In the genomic region with DNA sequence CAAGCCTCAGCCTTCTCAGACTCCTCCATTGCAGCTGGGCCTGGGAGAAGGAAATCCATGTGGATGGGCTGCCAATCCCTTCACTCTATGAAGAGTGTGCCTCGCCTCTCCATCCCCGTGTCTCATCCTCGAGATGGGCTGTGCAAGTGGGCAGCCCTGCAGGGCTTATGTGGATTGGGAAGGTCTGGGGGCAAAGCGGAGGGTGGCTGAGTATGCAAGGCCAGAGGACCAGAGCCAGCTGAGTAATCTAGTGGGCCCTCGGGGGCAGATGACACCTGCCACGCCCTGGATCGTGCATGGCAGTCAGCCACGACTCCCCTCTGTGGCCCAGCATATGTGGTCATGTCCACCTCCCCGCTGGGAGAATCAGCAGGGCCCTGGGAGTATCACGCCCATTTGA, we compare ENCODE assay signal across 26 cellular contexts.
DNase-seq lines count a peak whose midpoint lies in the region; ATAC-seq and TF ChIP-seq lines count a peak whose summit lies in the region.
"Had no signal": no experiment of that assay in that cellular context is flagged by ENCODE, and none has a peak within 500 bp of the region (broad histone marks: within the 10 kb centered on the region; RNA-seq: fewer than 3 reads in every experiment).

No MANE protein-coding gene starts in this region.

- intact Hi-C loops in vagina (cut with DNase I) (no loop called here), adrenal gland (cut with DNase I) (no loop called here)

- 77 to 87% (median 80%) methylated on average over 4 to 10 of the region's 10 CpGs for WGBS in adrenal gland, 4 donors

- H3K4me3 ChIP-seq in vagina (no peak overlapping the region), adrenal gland (no peak overlapping the region)
- H3K4me3 ChIP-seq: BLaER1, GM12878 had no signal

- no peaks in the 10 kb centered on the region for H3K9me3 Mint-ChIP-seq in stimulated activated effector memory CD8-positive, alpha-beta T cell treated with anti-CD3 and anti-CD28 coated beads, Interleukin-12 subunit alpha, Interleukin-12 subunit beta, amount 100 ng/mL, for 72 hours
- H3K9me3 Mint-ChIP-seq in progenitor cell of endocrine pancreas (ENCODE audit: low read depth), result no peaks in the 10 kb centered on the region
- H3K9me3 Mint-ChIP-seq: CD14-positive monocyte had no signal

- peak; percentile 12 for ATAC-seq in stimulated activated effector memory CD8-positive, alpha-beta T cell treated with anti-CD3 and anti-CD28 coated beads, Interleukin-12 subunit alpha, Interleukin-12 subunit beta, amount 100 ng/mL, for 72 hours
- no peak for ATAC-seq in SK-N-SH treated with all-trans-retinoic acid at 6 μM for 48 hours
- ATAC-seq: GM12878 had no signal

- H3K9me3 ChIP-seq in vagina (no peaks in the 10 kb centered on the region), adrenal gland (replicated peaks in 1 of 3) (no peaks in the 10 kb centered on the region)
- H3K9me3 ChIP-seq: BE2C, BLaER1 had no signal

- no peak overlapping the region for H3K27ac ChIP-seq in vagina
- no peak overlapping the region for H3K27ac ChIP-seq in adrenal gland
- H3K27ac ChIP-seq: BLaER1 had no signal

- TF ChIP-seq CTCF in vagina (IDR thresholded peaks at IDR 0.05), result no peak
- TF ChIP-seq CTCF in progenitor cell of endocrine pancreas (IDR thresholded peaks at IDR 0.05; ENCODE audit: unreplicated experiment), result no peak
- TF ChIP-seq CTCF in adrenal gland (IDR thresholded peaks at IDR 0.05), result no peak

- H3K36me3 Mint-ChIP-seq in stimulated activated effector memory CD8-positive, alpha-beta T cell treated with anti-CD3 and anti-CD28 coated beads, Interleukin-12 subunit alpha, Interleukin-12 subunit beta, amount 100 ng/mL, for 72 hours, result no peaks in the 10 kb centered on the region
- no peaks in the 10 kb centered on the region for H3K36me3 Mint-ChIP-seq in progenitor cell of endocrine pancreas (ENCODE audit: insufficient read depth)
- H3K36me3 Mint-ChIP-seq: CD14-positive monocyte; CD4-positive, alpha-beta memory T cell; CD4-positive, CD25-positive, alpha-beta regulatory T cell; CD8-positive, alpha-beta memory T cell had no signal

- H3K27me3 Mint-ChIP-seq in progenitor cell of endocrine pancreas, result peaks cover 8% of the 10 kb centered on the region

- H3K27me3 ChIP-seq in vagina (no peaks in the 10 kb centered on the region), adrenal gland (no peaks in the 10 kb centered on the region)
- H3K27me3 ChIP-seq: BE2C, BLaER1 had no signal

- H3K4me1 Mint-ChIP-seq in stimulated activated effector memory CD8-positive, alpha-beta T cell treated with anti-CD3 and anti-CD28 coated beads, Interleukin-12 subunit alpha, Interleukin-12 subunit beta, amount 100 ng/mL, for 72 hours, result no peaks in the 10 kb centered on the region
- no peaks in the 10 kb centered on the region for H3K4me1 Mint-ChIP-seq in progenitor cell of endocrine pancreas (ENCODE audit: low read depth)
- H3K4me1 Mint-ChIP-seq: CD14-positive monocyte; CD4-positive, alpha-beta memory T cell; CD4-positive, CD25-positive, alpha-beta regulatory T cell; CD8-positive, alpha-beta memory T cell had no signal

- no peaks in the 10 kb centered on the region for H3K4me1 ChIP-seq in vagina
- no peaks in the 10 kb centered on the region for H3K4me1 ChIP-seq in adrenal gland (replicated peaks in 1 of 2)
- H3K4me1 ChIP-seq: BE2C had no signal

- no peak overlapping the region for H3K4me3 Mint-ChIP-seq in stimulated activated effector memory CD8-positive, alpha-beta T cell treated with anti-CD3 and anti-CD28 coated beads, Interleukin-12 subunit alpha, Interleukin-12 subunit beta, amount 100 ng/mL, for 72 hours
- no peak overlapping the region for H3K4me3 Mint-ChIP-seq in progenitor cell of endocrine pancreas (ENCODE audit: low read depth)
- H3K4me3 Mint-ChIP-seq: CD14-positive monocyte; CD4-positive, alpha-beta memory T cell; CD4-positive, CD25-positive, alpha-beta regulatory T cell; CD8-positive, alpha-beta memory T cell had no signal

- no peak overlapping the region for H3K27ac Mint-ChIP-seq in stimulated activated effector memory CD8-positive, alpha-beta T cell treated with anti-CD3 and anti-CD28 coated beads, Interleukin-12 subunit alpha, Interleukin-12 subunit beta, amount 100 ng/mL, for 72 hours
- H3K27ac Mint-ChIP-seq in progenitor cell of endocrine pancreas, result no peak overlapping the region
- H3K27ac Mint-ChIP-seq: CD14-positive monocyte; CD4-positive, alpha-beta memory T cell; CD4-positive, CD25-positive, alpha-beta regulatory T cell; CD8-positive, alpha-beta memory T cell had no signal

- no peak for TF ChIP-seq POLR2A in vagina (IDR thresholded peaks at IDR 0.05)
- TF ChIP-seq POLR2A in adrenal gland (IDR thresholded peaks at IDR 0.05), result no peak

- DNase-seq in RPMI7951 (ENCODE audit: low read depth) (peak; percentile 11), myocyte (ENCODE audit: low read depth) (peak; percentile 17), vagina (ENCODE audit: extremely low spot score in 2 of 2) (peak; percentile 52 to 84), progenitor cell of endocrine pancreas (ENCODE audit: low spot score, unreplicated experiment) (no peak), HK-2 (ENCODE audit: unreplicated experiment) (no peak), adrenal gland (no peak)
- no peak for DNase-seq in stimulated activated effector memory CD8-positive, alpha-beta T cell treated with anti-CD3 and anti-CD28 coated beads, Interleukin-12 subunit alpha, Interleukin-12 subunit beta, amount 100 ng/mL, for 72 hours (ENCODE audit: low spot score in 2 of 2)
- DNase-seq: 8988T; ACHN; BE2C; C1 segment of cervical spinal cord; CD4-positive, alpha-beta memory T cell; CD4-positive, CD25-positive, alpha-beta regulatory T cell; CD8-positive, alpha-beta memory T cell; COR-L47; DMS 273 treated with DMSO at 0.1 percent for 48 hours; DMS153; DMS53; DMS79; DND-41; EL; GDM1 had no signal

- no peaks in the 10 kb centered on the region for H3K36me3 ChIP-seq in vagina
- H3K36me3 ChIP-seq in adrenal gland (replicated peaks in 1 of 2), result no peaks in the 10 kb centered on the region
- H3K36me3 ChIP-seq: BE2C, BLaER1 had no signal

TF ChIP-seq in SK-N-SH treated with all-trans-retinoic acid at 6 μM for 48 hours, 23 proteins besides CTCF, POLR2A, EP300 and RAD21:
- TF ChIP-seq, protein P1, sequence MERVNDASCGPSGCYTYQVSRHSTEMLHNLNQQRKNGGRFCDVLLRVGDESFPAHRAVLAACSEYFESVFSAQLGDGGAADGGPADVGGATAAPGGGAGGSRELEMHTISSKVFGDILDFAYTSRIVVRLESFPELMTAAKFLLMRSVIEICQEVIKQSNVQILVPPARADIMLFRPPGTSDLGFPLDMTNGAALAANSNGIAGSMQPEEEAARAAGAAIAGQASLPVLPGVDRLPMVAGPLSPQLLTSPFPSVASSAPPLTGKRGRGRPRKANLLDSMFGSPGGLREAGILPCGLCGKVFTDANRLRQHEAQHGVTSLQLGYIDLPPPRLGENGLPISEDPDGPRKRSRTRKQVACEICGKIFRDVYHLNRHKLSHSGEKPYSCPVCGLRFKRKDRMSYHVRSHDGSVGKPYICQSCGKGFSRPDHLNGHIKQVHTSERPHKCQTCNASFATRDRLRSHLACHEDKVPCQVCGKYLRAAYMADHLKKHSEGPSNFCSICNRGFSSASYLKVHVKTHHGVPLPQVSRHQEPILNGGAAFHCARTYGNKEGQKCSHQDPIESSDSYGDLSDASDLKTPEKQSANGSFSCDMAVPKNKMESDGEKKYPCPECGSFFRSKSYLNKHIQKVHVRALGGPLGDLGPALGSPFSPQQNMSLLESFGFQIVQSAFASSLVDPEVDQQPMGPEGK (CRISPR knock-in tag; IDR thresholded peaks at IDR 0.05; ENCODE audit: borderline replicate concordance), result no peak
- TF ChIP-seq TCF4 (CRISPR knock-in tag; IDR thresholded peaks at IDR 0.05; ENCODE audit: borderline replicate concordance), result no peak
- TF ChIP-seq ESRRG (CRISPR knock-in tag; IDR thresholded peaks at IDR 0.05), result no peak
- TF ChIP-seq, protein P2, sequence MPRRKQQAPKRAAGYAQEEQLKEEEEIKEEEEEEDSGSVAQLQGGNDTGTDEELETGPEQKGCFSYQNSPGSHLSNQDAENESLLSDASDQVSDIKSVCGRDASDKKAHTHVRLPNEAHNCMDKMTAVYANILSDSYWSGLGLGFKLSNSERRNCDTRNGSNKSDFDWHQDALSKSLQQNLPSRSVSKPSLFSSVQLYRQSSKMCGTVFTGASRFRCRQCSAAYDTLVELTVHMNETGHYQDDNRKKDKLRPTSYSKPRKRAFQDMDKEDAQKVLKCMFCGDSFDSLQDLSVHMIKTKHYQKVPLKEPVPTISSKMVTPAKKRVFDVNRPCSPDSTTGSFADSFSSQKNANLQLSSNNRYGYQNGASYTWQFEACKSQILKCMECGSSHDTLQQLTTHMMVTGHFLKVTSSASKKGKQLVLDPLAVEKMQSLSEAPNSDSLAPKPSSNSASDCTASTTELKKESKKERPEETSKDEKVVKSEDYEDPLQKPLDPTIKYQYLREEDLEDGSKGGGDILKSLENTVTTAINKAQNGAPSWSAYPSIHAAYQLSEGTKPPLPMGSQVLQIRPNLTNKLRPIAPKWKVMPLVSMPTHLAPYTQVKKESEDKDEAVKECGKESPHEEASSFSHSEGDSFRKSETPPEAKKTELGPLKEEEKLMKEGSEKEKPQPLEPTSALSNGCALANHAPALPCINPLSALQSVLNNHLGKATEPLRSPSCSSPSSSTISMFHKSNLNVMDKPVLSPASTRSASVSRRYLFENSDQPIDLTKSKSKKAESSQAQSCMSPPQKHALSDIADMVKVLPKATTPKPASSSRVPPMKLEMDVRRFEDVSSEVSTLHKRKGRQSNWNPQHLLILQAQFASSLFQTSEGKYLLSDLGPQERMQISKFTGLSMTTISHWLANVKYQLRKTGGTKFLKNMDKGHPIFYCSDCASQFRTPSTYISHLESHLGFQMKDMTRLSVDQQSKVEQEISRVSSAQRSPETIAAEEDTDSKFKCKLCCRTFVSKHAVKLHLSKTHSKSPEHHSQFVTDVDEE (CRISPR knock-in tag; IDR thresholded peaks at IDR 0.05), result no peak
- TF ChIP-seq OSR1 (CRISPR knock-in tag; IDR thresholded peaks at IDR 0.05), result no peak
TF ChIP-seq in SK-N-SH treated with all-trans-retinoic acid at 6 μM for 48 hours: peak in this region for 0.

Comparison
In these comparisons a context has a peak if more than half of its experiments do, and no peak if none do; other contexts are left out.
1. DNase-seq: peak in RPMI7951 (single experiment), myocyte (single experiment) and vagina (2 of 2); none in stimulated activated effector memory CD8-positive, alpha-beta T cell treated with anti-CD3 and anti-CD28 coated beads, Interleukin-12 subunit alpha, Interleukin-12 subunit beta, amount 100 ng/mL, for 72 hours (0 of 2), progenitor cell of endocrine pancreas (single experiment), HK-2 (single experiment) and adrenal gland (0 of 7).